1 cellular context compared by ENCODE assay signal in genomic region chr12:120230974-120231315, GRCh38.
TF ChIP-seq lines count a peak whose summit lies in the region.

No MANE protein-coding gene starts in this region.

TF ChIP-seq in H1, 55 proteins besides CTCF, POLR2A, EP300 and RAD21:
- TF ChIP-seq SIN3A (conservative IDR thresholded peaks at IDR 0.05 in 1 of 2, IDR thresholded peaks at IDR 0.05 in 1 of 2; ENCODE audit: low read depth in 1 of 2, low read length in 2 of 2) (0 out of 4 replicates have a peak, but pooled peaks of 1 of the 2 experiments have one; percentile 2), SP4 (IDR thresholded peaks at IDR 0.05; ENCODE audit: low read length) (no peak), YY1 (IDR thresholded peaks at IDR 0.05; ENCODE audit: low read depth, low read length) (no peak), EZH2 (IDR thresholded peaks at IDR 0.05; ENCODE audit: low read depth, low read length, severe bottlenecking) (no peak), ASH2L (IDR thresholded peaks at IDR 0.05; ENCODE audit: low read length) (no peak)
- TF ChIP-seq, protein P1, sequence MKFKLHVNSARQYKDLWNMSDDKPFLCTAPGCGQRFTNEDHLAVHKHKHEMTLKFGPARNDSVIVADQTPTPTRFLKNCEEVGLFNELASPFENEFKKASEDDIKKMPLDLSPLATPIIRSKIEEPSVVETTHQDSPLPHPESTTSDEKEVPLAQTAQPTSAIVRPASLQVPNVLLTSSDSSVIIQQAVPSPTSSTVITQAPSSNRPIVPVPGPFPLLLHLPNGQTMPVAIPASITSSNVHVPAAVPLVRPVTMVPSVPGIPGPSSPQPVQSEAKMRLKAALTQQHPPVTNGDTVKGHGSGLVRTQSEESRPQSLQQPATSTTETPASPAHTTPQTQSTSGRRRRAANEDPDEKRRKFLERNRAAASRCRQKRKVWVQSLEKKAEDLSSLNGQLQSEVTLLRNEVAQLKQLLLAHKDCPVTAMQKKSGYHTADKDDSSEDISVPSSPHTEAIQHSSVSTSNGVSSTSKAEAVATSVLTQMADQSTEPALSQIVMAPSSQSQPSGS (IDR thresholded peaks at IDR 0.05; ENCODE audit: low read length): no peak
- TF ChIP-seq, protein P2, sequence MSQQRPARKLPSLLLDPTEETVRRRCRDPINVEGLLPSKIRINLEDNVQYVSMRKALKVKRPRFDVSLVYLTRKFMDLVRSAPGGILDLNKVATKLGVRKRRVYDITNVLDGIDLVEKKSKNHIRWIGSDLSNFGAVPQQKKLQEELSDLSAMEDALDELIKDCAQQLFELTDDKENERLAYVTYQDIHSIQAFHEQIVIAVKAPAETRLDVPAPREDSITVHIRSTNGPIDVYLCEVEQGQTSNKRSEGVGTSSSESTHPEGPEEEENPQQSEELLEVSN (IDR thresholded peaks at IDR 0.05): no peak
